26 cellular contexts compared by ENCODE assay signal in the genomic region with DNA sequence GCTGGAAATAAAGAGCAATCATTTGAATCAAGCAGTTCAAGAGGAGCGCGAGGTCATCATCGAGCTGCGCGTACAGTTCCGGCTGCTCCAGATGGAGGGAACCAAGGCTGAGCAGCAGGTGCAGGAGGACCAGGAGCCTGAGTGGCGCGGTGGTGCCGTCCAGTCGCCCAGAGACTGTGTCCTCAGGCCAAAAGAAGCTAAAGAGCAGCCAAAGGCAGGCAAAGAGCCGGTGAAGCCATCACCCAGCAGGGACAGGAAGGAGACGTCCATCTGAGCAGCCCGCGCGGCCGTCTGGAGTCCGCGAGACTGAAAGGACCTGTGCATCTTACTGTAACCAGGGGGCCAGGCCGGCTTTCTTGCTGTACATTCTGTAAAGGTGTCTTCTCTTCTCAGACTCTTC.
"Had no signal": no experiment of that assay in that cellular context is flagged by ENCODE, and none has a peak within 500 bp of the region (broad histone marks: within the 10 kb centered on the region; RNA-seq: fewer than 3 reads in every experiment).

No MANE protein-coding gene starts in this region.

- H3K4me1 ChIP-seq: colonic mucosa, esophagus muscularis mucosa, foreskin keratinocyte, gastroesophageal sphincter, heart right ventricle, parathyroid adenoma, prostate gland, suprapubic skin, transverse colon, upper lobe of right lung, uterus had no signal

- H3K27ac ChIP-seq: colonic mucosa, esophagus muscularis mucosa, foreskin keratinocyte, gastroesophageal sphincter, heart right ventricle, parathyroid adenoma, prostate gland, skin epidermis, suprapubic skin, transverse colon, upper lobe of right lung, uterus had no signal

- H2AFZ ChIP-seq: parathyroid adenoma had no signal

- ATAC-seq: foreskin keratinocyte; gastroesophageal sphincter; heart right ventricle; left colon; mucosa of descending colon; natural killer cell treated with Interleukin-12 subunit alpha and Interleukin-12 subunit beta and Interleukin-15 and Interleukin-18, amount 100 ng/mL, for 72 hours; right cardiac atrium; stimulated activated naive B cell treated with anti-CD40 and anti-IgM and Interleukin-4, amounts not matched to agents 10 μg/mL and 1 μg/mL and 100 μg/mL, for 72 hours had no signal

- H3K9me3 ChIP-seq: colonic mucosa, esophagus muscularis mucosa, gastroesophageal sphincter, heart right ventricle, prostate gland, suprapubic skin, transverse colon, upper lobe of right lung, uterus had no signal

- FAIRE-seq: endothelial cell of umbilical vein, islet of Langerhans had no signal

- H3K36me3 ChIP-seq: colonic mucosa, esophagus muscularis mucosa, gastroesophageal sphincter, heart right ventricle, prostate gland, suprapubic skin, transverse colon, upper lobe of right lung, uterus had no signal

- H3K27me3 ChIP-seq: colonic mucosa, esophagus muscularis mucosa, foreskin keratinocyte, gastroesophageal sphincter, heart right ventricle, suprapubic skin, transverse colon, upper lobe of right lung, uterus had no signal

- H3K4me3 ChIP-seq: colonic mucosa, esophagus muscularis mucosa, gastroesophageal sphincter, heart right ventricle, mucosa of descending colon, prostate gland, skin epidermis, suprapubic skin, transverse colon, upper lobe of right lung, uterus had no signal

- DNase-seq: colonic mucosa; effector memory CD4-positive, alpha-beta T cell; foreskin keratinocyte; hippocampal formation; kidney glomerular epithelial cell; left colon; mesenchymal stem cell; naive B cell; stimulated activated CD4-positive, alpha-beta T cell treated with anti-CD3 and anti-CD28 coated beads, Interleukin-15, amount 100 ng/mL, for 24 hours; stimulated activated CD4-positive, alpha-beta T cell treated with anti-CD3 and anti-CD28 coated beads, Interleukin-2, amount 100 ng/mL, for 48 hours; stimulated activated naive B cell treated with anti-CD40 and anti-IgM and Interleukin-4, amounts not matched to agents 10 μg/mL and 1 μg/mL and 100 μg/mL, for 72 hours; transverse colon; upper lobe of right lung; uterus had no signal

- H3K9ac ChIP-seq: parathyroid adenoma had no signal
